In genomic region chr13:32443111-32443510, GRCh38 we compare ENCODE assay signal across 8 cellular contexts. TPM values are rescaled to one million over a fixed set of nuclear protein-coding genes. Genes with fewer than 3 reads are reported as not detected.
DNase-seq lines count a peak whose midpoint lies in the region; ATAC-seq and TF ChIP-seq lines count a peak whose summit lies in the region.

No MANE protein-coding gene starts in this region.

- H3K36me3 Mint-ChIP-seq in Calu3 (ENCODE audit: insufficient read depth, unreplicated experiment), result peaks cover 15% of the 10 kb centered on the region

- H3K27me3 Mint-ChIP-seq in Calu3 (ENCODE audit: unreplicated experiment), result no peaks in the 10 kb centered on the region

- no peaks in the 10 kb centered on the region for H3K9me3 Mint-ChIP-seq in Calu3 (ENCODE audit: low read depth, unreplicated experiment)

- no peak overlapping the region for H3K4me2 ChIP-seq in hepatocyte

- H3K9me2 ChIP-seq in hepatocyte (replicated peaks; ENCODE audit: insufficient read depth), result no peaks in the 10 kb centered on the region

- H3K79me2 ChIP-seq in hepatocyte, result no peaks in the 10 kb centered on the region

- TF ChIP-seq CTCF in Calu3 (IDR thresholded peaks at IDR 0.05; ENCODE audit: unreplicated experiment), result no peak
- TF ChIP-seq CTCF in VCaP (conservative IDR thresholded peaks at IDR 0.05), result peak; percentile 75
- TF ChIP-seq CTCF in hepatocyte (IDR thresholded peaks at IDR 0.05; ENCODE audit: poor library complexity), result peak; percentile 34
- peak in 1 of 2 experiments; percentile 32 for TF ChIP-seq CTCF in tibial artery (IDR thresholded peaks at IDR 0.05)

- BruUV-seq in Calu3 (replicated peaks; lab: Mats Ljungman, UMichigan), result TSS peak; percentile 47

- H3K27ac ChIP-seq in VCaP, result 0 out of 2 replicates have a peak overlapping the region, but pooled peaks have one; percentile 21
- H3K27ac ChIP-seq in hepatocyte, result no peak overlapping the region
- H3K27ac ChIP-seq in tibial artery, result no peak overlapping the region

- no peaks in the 10 kb centered on the region for H4K20me1 ChIP-seq in hepatocyte (ENCODE audit: insufficient read depth, poor library complexity, severe bottlenecking)

- H3K9me3 ChIP-seq in hepatocyte (ENCODE audit: low read depth), result no peaks in the 10 kb centered on the region
- no peaks in the 10 kb centered on the region for H3K9me3 ChIP-seq in tibial artery

- no peaks in the 10 kb centered on the region for H3K36me3 ChIP-seq in hepatocyte (replicated peaks; ENCODE audit: insufficient read depth, low read depth)
- peaks cover 0 to 18% (median 18%) of the 10 kb centered on the region in 3 donors for H3K36me3 ChIP-seq in tibial artery

- peak overlapping the region; percentile 74 for H3K27ac Mint-ChIP-seq in Calu3 (ENCODE audit: unreplicated experiment)

- H3K27me3 ChIP-seq in hepatocyte (no peaks in the 10 kb centered on the region), tibial artery (no peaks in the 10 kb centered on the region)

- H3K4me1 Mint-ChIP-seq in Calu3 (ENCODE audit: low read depth, unreplicated experiment), result peaks cover 8% of the 10 kb centered on the region

- WGBS in hepatocyte (ENCODE audit: low lambda C conversion rate, missing lambda C conversion rate), result 57% methylated on average over 2 of the region's 2 CpGs

- no peak overlapping the region for H3K4me3 Mint-ChIP-seq in Calu3 (ENCODE audit: low read depth, unreplicated experiment)

- CTCF ChIA-PET in Calu3 (lab: Charles Lee), result no interaction called here

- no peaks in the 10 kb centered on the region for H3K4me1 ChIP-seq in hepatocyte (ENCODE audit: insufficient read depth)
- H3K4me1 ChIP-seq in tibial artery, result no peaks in the 10 kb centered on the region

- H2AFZ ChIP-seq in hepatocyte, result no peak overlapping the region

- H3K4me3 ChIP-seq in hepatocyte (no peak overlapping the region), tibial artery (no peak overlapping the region)

- intact Hi-C loops in Calu3 (cut with micrococcal nuclease; ENCODE audit: unreplicated experiment) (no loop called here), tibial artery (cut with DNase I; ENCODE audit: low total_unique reads) (no loop called here), posterior vena cava (cut with DNase I) (no loop called here)

- DNase-seq in Calu3, result peak; percentile 17
- DNase-seq in hepatocyte (ENCODE audit: low spot score), result peak; percentile 16
- DNase-seq in D341Med (ENCODE audit: low spot score), result no peak
- no peak for DNase-seq in tibial artery
- DNase-seq in posterior vena cava (ENCODE audit: low spot score), result no peak

- peak; percentile 76 for ATAC-seq in GM18909 (IDR thresholded peaks at IDR 0.05; ENCODE audit: poor library complexity, unreplicated experiment)
- ATAC-seq in HG03521 (IDR thresholded peaks at IDR 0.05; ENCODE audit: unreplicated experiment), result peak; percentile 71

RNA-seq across cellular contexts. Expression of gene N4BP2L1, which starts 15.2 kb away (rescaled TPM):
- total RNA-seq in Calu3 (2022) (2.4 and 2.6 TPM in 2 replicates), hepatocyte (5.2 and 7.1 TPM in 2 replicates), posterior vena cava (10 to 100 TPM; 10.1 to 10.4 TPM)
- polyA plus RNA-seq in hepatocyte, result 4.8 TPM in 2 replicates

Comparison
In these comparisons a context has a peak if more than half of its experiments do, and no peak if none do; other contexts are left out.
1. DNase-seq: peak in Calu3 (single experiment) and hepatocyte (single experiment); none in D341Med (single experiment), tibial artery (0 of 2) and posterior vena cava (single experiment).